ENCODE assay signal across 8 cellular contexts in genomic region chrX:108091878-108092291, GRCh38. TPM values are rescaled to one million over a fixed set of nuclear protein-coding genes. Genes with fewer than 3 reads are reported as not detected.
DNase-seq lines count a peak whose midpoint lies in the region; ATAC-seq and TF ChIP-seq lines count a peak whose summit lies in the region.

No MANE protein-coding gene starts in this region.

- 16 to 70% methylated on average over 2 to 3 of the region's 15 CpGs for WGBS in gastroesophageal sphincter (ENCODE audit: low coverage in 1 of 2), 2 donors
- WGBS in sigmoid colon, 2 donors, result 1% methylated on average over 15 of the region's 15 CpGs

- intact Hi-C loops in sigmoid colon (cut with DNase I), result loop anchor here (5.0 kb wide), 1 partner anchor 265 kb away; the partner anchor contains the start of gene MID2

- no peak for TF ChIP-seq EP300 in gastroesophageal sphincter (IDR thresholded peaks at IDR 0.05)
- no peak for TF ChIP-seq EP300 in sigmoid colon (IDR thresholded peaks at IDR 0.05)

- H3K4me2 ChIP-seq in BLaER1 treated with 17β-estradiol and CSF1 and Interleukin-3, amounts not matched to agents 10 nM and 100 nM, result peak overlapping the region; percentile 51 to 75 (median 69)

- peak; percentile 52 for DNase-seq in RKO (ENCODE audit: low spot score)
- DNase-seq in sigmoid colon, result no peak
- DNase-seq in MV-4-11 (lab: John Stamatoyannopoulos, UW), result no peak
- DNase-seq in DMS153 (lab: John Stamatoyannopoulos, UW), result no peak

- H3K27me3 ChIP-seq in BLaER1 treated with 17β-estradiol and CSF1 and Interleukin-3, amounts not matched to agents 10 nM and 100 nM, result peaks cover 48 to 90% (median 82%) of the 10 kb centered on the region in 11 experiments
- no peaks in the 10 kb centered on the region for H3K27me3 ChIP-seq in gastroesophageal sphincter
- no peaks in the 10 kb centered on the region for H3K27me3 ChIP-seq in sigmoid colon

- TF ChIP-seq CTCF in gastroesophageal sphincter (IDR thresholded peaks at IDR 0.05) (no peak), sigmoid colon (IDR thresholded peaks at IDR 0.05) (no peak)

- peak; percentile 43 for ATAC-seq in GM18867 (IDR thresholded peaks at IDR 0.05; ENCODE audit: unreplicated experiment)
- ATAC-seq in HG03039 (IDR thresholded peaks at IDR 0.05; ENCODE audit: unreplicated experiment), result peak; percentile 32
- peak; percentile 23 for ATAC-seq in gastroesophageal sphincter

- H3K9ac ChIP-seq in BLaER1 treated with 17β-estradiol and CSF1 and Interleukin-3, amounts not matched to agents 10 nM and 100 nM, result peak overlapping the region; percentile 79 to 85 (median 84)

- H3K36me3 ChIP-seq in BLaER1 treated with 17β-estradiol and CSF1 and Interleukin-3, amounts not matched to agents 10 nM and 100 nM, result peaks cover 2 to 18% (median 10%) of the 10 kb centered on the region in 11 experiments; a peak in 14 of 22 replicates
- H3K36me3 ChIP-seq in gastroesophageal sphincter (peaks cover 0 to 10% of the 10 kb centered on the region in 2 donors), sigmoid colon (peaks cover 0 to 12% (median 3%) of the 10 kb centered on the region in 4 donors)

- TF ChIP-seq POLR2A in gastroesophageal sphincter (IDR thresholded peaks at IDR 0.05), result no peak
- TF ChIP-seq POLR2A in sigmoid colon (IDR thresholded peaks at IDR 0.05), result no peak

- no peaks in the 10 kb centered on the region; a peak in 1 of 22 replicates for H3K9me3 ChIP-seq in BLaER1 treated with 17β-estradiol and CSF1 and Interleukin-3, amounts not matched to agents 10 nM and 100 nM (replicated peaks in 1 of 11)
- no peaks in the 10 kb centered on the region for H3K9me3 ChIP-seq in gastroesophageal sphincter
- H3K9me3 ChIP-seq in sigmoid colon, result no peaks in the 10 kb centered on the region

- H3K4me3 ChIP-seq in BLaER1 treated with 17β-estradiol and CSF1 and Interleukin-3, amounts not matched to agents 10 nM and 100 nM, result peak overlapping the region; percentile 55 to 78 (median 73)
- peak overlapping the region; percentile 38 to 65 for H3K4me3 ChIP-seq in gastroesophageal sphincter
- peak overlapping the region; percentile 39 to 59 (median 56) for H3K4me3 ChIP-seq in sigmoid colon

- H3K27ac ChIP-seq in BLaER1 treated with 17β-estradiol and CSF1 and Interleukin-3, amounts not matched to agents 10 nM and 100 nM, result peak overlapping the region in 3 of 11 experiments; percentile 38 to 85 (median 85); a peak in 6 of 22 replicates
- H3K27ac ChIP-seq in gastroesophageal sphincter (peak overlapping the region in 3 of 4 donors; percentile 86 to 87 (median 87)), sigmoid colon (peak overlapping the region; percentile 66 to 81 (median 71))

- no peaks in the 10 kb centered on the region for H4K20me1 ChIP-seq in BLaER1 treated with 17β-estradiol and CSF1 and Interleukin-3, amounts not matched to agents 10 nM and 100 nM

- H3K4me1 ChIP-seq in BLaER1 treated with 17β-estradiol and CSF1 and Interleukin-3, amounts not matched to agents 10 nM and 100 nM, result peaks cover 0 to 16% (median 6%) of the 10 kb centered on the region in 10 experiments; a peak in 7 of 20 replicates
- peaks cover 0 to 29% (median 0%) of the 10 kb centered on the region in 3 donors for H3K4me1 ChIP-seq in gastroesophageal sphincter
- peaks cover 0 to 16% (median 6%) of the 10 kb centered on the region in 4 donors for H3K4me1 ChIP-seq in sigmoid colon

RNA-seq across cellular contexts. Expression of gene ATG4A, which starts 0.3 kb away (rescaled TPM):
- 10 to 100 TPM in 3 of 4 donors, 1 to 10 TPM in 1; 9.3 to 13.6 (median 11.8) TPM for total RNA-seq in gastroesophageal sphincter
- 10 to 100 TPM in 1 of 4 donors, 1 to 10 TPM in 3; 5.0 to 14.3 (median 8.0) TPM for total RNA-seq in sigmoid colon
- 10 to 100 TPM; 14.5 to 38.6 (median 22.2) TPM for polyA plus RNA-seq in sigmoid colon

RNA-seq across cellular contexts. Expression of gene PSMD10, which starts 0.5 kb away (rescaled TPM):
- total RNA-seq in gastroesophageal sphincter (10 to 100 TPM; 39.4 to 53.4 (median 42.1) TPM), sigmoid colon (10 to 100 TPM; 21.6 to 51.7 (median 36.7) TPM)
- polyA plus RNA-seq in sigmoid colon, result 10 to 100 TPM; 34.7 to 69.1 (median 43.2) TPM

RNA-seq across cellular contexts. Expression of gene VSIG1, which starts 47.0 kb away (rescaled TPM):
- total RNA-seq in gastroesophageal sphincter, result not detected
- under 1 TPM in 1 of 4 donors, not detected in 3; 0.36 TPM for total RNA-seq in sigmoid colon
- polyA plus RNA-seq in sigmoid colon, result under 1 TPM in 1 of 3 donors, not detected in 2; 0.64 TPM
